ENCODE assay signal across 8 cellular contexts in genomic region chr13:113585828-113586355, GRCh38. TPM values are rescaled to one million over a fixed set of nuclear protein-coding genes. Genes with fewer than 3 reads are reported as not detected.
DNase-seq lines count a peak whose midpoint lies in the region; TF ChIP-seq lines count a peak whose summit lies in the region.

No MANE protein-coding gene starts in this region.

- TF ChIP-seq EP300 in stomach (IDR thresholded peaks at IDR 0.05) = no peak

- H3K27ac ChIP-seq in stomach = no peak overlapping the region

- 41 to 62% (median 51%) methylated on average over 11 of the region's 11 CpGs for WGBS in stomach, 5 donors

- H3K9ac ChIP-seq in iPS-15b (ENCODE audit: low read depth, low read length) = no peak overlapping the region

- H3K4me3 Mint-ChIP-seq in activated CD4-positive, alpha-beta T cell treated with anti-CD3 and anti-CD28 coated beads, Interleukin-2, amount 10 ng/mL, durations not matched to agents 24 days and 14 days = peak overlapping the region; percentile 88
- H3K4me3 Mint-ChIP-seq in activated CD4-positive, alpha-beta memory T cell treated with anti-CD3 and anti-CD28 coated beads, Interleukin-2, amount 10 ng/mL, durations not matched to agents 7 days and 5 days = peak overlapping the region; percentile 82

- H3K36me3 ChIP-seq in iPS-15b (ENCODE audit: control insufficient read depth, insufficient read depth, low read length) (peaks cover 9% of the 10 kb centered on the region), stomach (peaks cover 7 to 41% (median 25%) of the 10 kb centered on the region in 4 donors)

- POLR2A ChIA-PET in activated CD4-positive, alpha-beta memory T cell treated with anti-CD3 and anti-CD28 coated beads, Interleukin-2, amount 10 ng/mL, durations not matched to agents 7 days and 5 days (lab: Charles Lee) = interaction anchor here (1.0 to 2.3 kb wide), 3 partner anchors 96 to 378 kb away, joined by 3 to 8 read pairs (median 4); partner anchors contain the start of genes CUL4A and DCUN1D2

- intact Hi-C loops in activated CD4-positive, alpha-beta T cell treated with anti-CD3 and anti-CD28 coated beads, Interleukin-2, amount 10 ng/mL, durations not matched to agents 24 days and 14 days (cut with micrococcal nuclease) = loop anchor here (2.0 kb wide), 2 partner anchors 95 to 377 kb away; partner anchors contain the start of genes CUL4A, DCUN1D2 and PCID2
- intact Hi-C loops in stomach (cut with DNase I; ENCODE audit: low total_unique reads) = no loop called here

- H3K9me3 ChIP-seq in iPS-15b (ENCODE audit: control insufficient read depth, insufficient read depth, low read length) = no peaks in the 10 kb centered on the region
- H3K9me3 ChIP-seq in stomach = no peaks in the 10 kb centered on the region

- peaks cover 3% of the 10 kb centered on the region for H3K27me3 Mint-ChIP-seq in activated CD4-positive, alpha-beta T cell treated with anti-CD3 and anti-CD28 coated beads, Interleukin-2, amount 10 ng/mL, durations not matched to agents 24 days and 14 days
- H3K27me3 Mint-ChIP-seq in activated CD4-positive, alpha-beta memory T cell treated with anti-CD3 and anti-CD28 coated beads, Interleukin-2, amount 10 ng/mL, durations not matched to agents 7 days and 5 days = no peaks in the 10 kb centered on the region

- no peaks in the 10 kb centered on the region for H3K27me3 ChIP-seq in iPS-15b (ENCODE audit: control insufficient read depth, insufficient read depth, low read length)
- H3K27me3 ChIP-seq in stomach = no peaks in the 10 kb centered on the region

- H3K36me3 Mint-ChIP-seq in activated CD4-positive, alpha-beta T cell treated with anti-CD3 and anti-CD28 coated beads, Interleukin-2, amount 10 ng/mL, durations not matched to agents 24 days and 14 days (ENCODE audit: low read depth) = peaks cover 41% of the 10 kb centered on the region
- peaks cover 37% of the 10 kb centered on the region for H3K36me3 Mint-ChIP-seq in activated CD4-positive, alpha-beta memory T cell treated with anti-CD3 and anti-CD28 coated beads, Interleukin-2, amount 10 ng/mL, durations not matched to agents 7 days and 5 days (ENCODE audit: low read depth)

- H3K4me1 ChIP-seq in iPS-15b (ENCODE audit: control insufficient read depth, insufficient read depth, low read length) = no peaks in the 10 kb centered on the region
- peaks cover 15 to 40% (median 25%) of the 10 kb centered on the region in 4 donors for H3K4me1 ChIP-seq in stomach

- H3K4me3 ChIP-seq in iPS-15b (ENCODE audit: low read depth, low read length) (peak overlapping the region; percentile 50), stomach (peak overlapping the region; percentile 55 to 82 (median 71))

- DNase-seq in activated CD4-positive, alpha-beta T cell treated with anti-CD3 and anti-CD28 coated beads, Interleukin-2, amount 10 ng/mL, durations not matched to agents 24 days and 14 days = no peak
- DNase-seq in activated CD4-positive, alpha-beta T cell treated with anti-CD3 and anti-CD28 coated beads for 4 hours = no peak
- peak; percentile 35 for DNase-seq in activated CD4-positive, alpha-beta memory T cell treated with anti-CD3 and anti-CD28 coated beads, Interleukin-2, amount 10 ng/mL, durations not matched to agents 7 days and 5 days
- DNase-seq in stomach (peak; percentile 23), cerebellar nuclear complex (lab: John Stamatoyannopoulos, UW) (no peak), SW 1271 (lab: John Stamatoyannopoulos, UW) (no peak)
- no peak for DNase-seq in stimulated activated CD4-positive, alpha-beta T cell treated with anti-CD3 and anti-CD28 coated beads, Interleukin-1b, Interleukin-23, amount 100 ng/mL, for 48 hours

- H3K9me3 Mint-ChIP-seq in activated CD4-positive, alpha-beta T cell treated with anti-CD3 and anti-CD28 coated beads, Interleukin-2, amount 10 ng/mL, durations not matched to agents 24 days and 14 days = no peaks in the 10 kb centered on the region
- H3K9me3 Mint-ChIP-seq in activated CD4-positive, alpha-beta memory T cell treated with anti-CD3 and anti-CD28 coated beads, Interleukin-2, amount 10 ng/mL, durations not matched to agents 7 days and 5 days = no peaks in the 10 kb centered on the region

- peaks cover 30% of the 10 kb centered on the region for H3K4me1 Mint-ChIP-seq in activated CD4-positive, alpha-beta T cell treated with anti-CD3 and anti-CD28 coated beads, Interleukin-2, amount 10 ng/mL, durations not matched to agents 24 days and 14 days
- H3K4me1 Mint-ChIP-seq in activated CD4-positive, alpha-beta memory T cell treated with anti-CD3 and anti-CD28 coated beads, Interleukin-2, amount 10 ng/mL, durations not matched to agents 7 days and 5 days = peaks cover 42% of the 10 kb centered on the region

- peak overlapping the region; percentile 90 for H3K27ac Mint-ChIP-seq in activated CD4-positive, alpha-beta T cell treated with anti-CD3 and anti-CD28 coated beads, Interleukin-2, amount 10 ng/mL, durations not matched to agents 24 days and 14 days
- H3K27ac Mint-ChIP-seq in activated CD4-positive, alpha-beta memory T cell treated with anti-CD3 and anti-CD28 coated beads, Interleukin-2, amount 10 ng/mL, durations not matched to agents 7 days and 5 days = peak overlapping the region; percentile 77

- TF ChIP-seq POLR2A in stomach (IDR thresholded peaks at IDR 0.05) = no peak

- TF ChIP-seq CTCF in stomach (IDR thresholded peaks at IDR 0.05) = no peak

- CTCF ChIA-PET in activated CD4-positive, alpha-beta memory T cell treated with anti-CD3 and anti-CD28 coated beads, Interleukin-2, amount 10 ng/mL, durations not matched to agents 7 days and 5 days (lab: Charles Lee) = interaction anchor here (0.7 kb wide), 1 partner anchor 542 kb away, joined by 4 read pairs; no protein-coding TSS in a partner anchor

RNA-seq across cellular contexts. Expression of gene TFDP1, which starts 1.3 kb away (rescaled TPM):
- total RNA-seq in activated CD4-positive, alpha-beta T cell treated with anti-CD3 and anti-CD28 coated beads, Interleukin-2, amount 10 ng/mL, durations not matched to agents 24 days and 14 days = 180 and 184 TPM in 2 replicates
- total RNA-seq in activated CD4-positive, alpha-beta memory T cell treated with anti-CD3 and anti-CD28 coated beads, Interleukin-2, amount 10 ng/mL, durations not matched to agents 7 days and 5 days = 100 to 1,000 TPM; 128 to 130 TPM
- total RNA-seq in stomach = 100 to 1,000 TPM in 2 of 5 donors, 10 to 100 TPM in 3; 35.3 to 207 (median 59.1) TPM
- polyA plus RNA-seq in stomach = 10 to 100 TPM; 27.3 to 57.2 (median 55.3) TPM

Comparison
In these comparisons a context has a peak if more than half of its experiments do, and no peak if none do; other contexts are left out.
1. DNase-seq: peak in activated CD4-positive, alpha-beta memory T cell treated with anti-CD3 and anti-CD28 coated beads, Interleukin-2, amount 10 ng/mL, durations not matched to agents 7 days and 5 days (single experiment) and stomach (single experiment); none in activated CD4-positive, alpha-beta T cell treated with anti-CD3 and anti-CD28 coated beads, Interleukin-2, amount 10 ng/mL, durations not matched to agents 24 days and 14 days (single experiment), activated CD4-positive, alpha-beta T cell treated with anti-CD3 and anti-CD28 coated beads for 4 hours (0 of 2), cerebellar nuclear complex (0 of 2), SW 1271 (0 of 2) and stimulated activated CD4-positive, alpha-beta T cell treated with anti-CD3 and anti-CD28 coated beads, Interleukin-1b, Interleukin-23, amount 100 ng/mL, for 48 hours (single experiment).